Comparison of ENCODE assay signal across 20 cellular contexts in genomic region chr2:235554936-235555335, GRCh38.
"Had no signal": no experiment of that assay in that cellular context is flagged by ENCODE, and none has a peak within 500 bp of the region (broad histone marks: within the 10 kb centered on the region; RNA-seq: fewer than 3 reads in every experiment).

No MANE protein-coding gene starts in this region.

- ATAC-seq: effector memory CD8-positive, alpha-beta T cell; mucosa of descending colon; natural killer cell treated with Interleukin-12 subunit alpha and Interleukin-12 subunit beta and Interleukin-15 and Interleukin-18, amount 100 ng/mL, for 72 hours; stimulated activated memory B cell treated with anti-CD40 and anti-IgM and Interleukin-4, amounts not matched to agents 10 μg/mL and 1 μg/mL and 100 μg/mL, for 72 hours; stimulated activated naive CD8-positive, alpha-beta T cell treated with anti-CD3 and anti-CD28 coated beads, Interleukin-15, Interleukin-2, amounts not matched to agents 100 U/mL and 50 U/mL, for 24 hours had no signal

- H3K4me3 ChIP-seq: coronary artery, lung, mucosa of descending colon, prostate gland, right atrium auricular region, smooth muscle cell, thoracic aorta, tibial nerve, vagina had no signal

- H3K27ac ChIP-seq: coronary artery, prostate gland, right atrium auricular region, thoracic aorta, vagina had no signal

- H3K4me3 Mint-ChIP-seq: effector memory CD8-positive, alpha-beta T cell; immature natural killer cell; memory B cell; natural killer cell treated with Interleukin-12 subunit alpha and Interleukin-12 subunit beta and Interleukin-15 and Interleukin-18, amount 100 ng/mL, for 72 hours; neural crest cell; stimulated activated memory B cell treated with anti-CD40 and anti-IgM and Interleukin-4, amounts not matched to agents 10 μg/mL and 1 μg/mL and 100 μg/mL, for 72 hours had no signal

- FAIRE-seq: endometrium, frontal cortex had no signal

- DNase-seq: effector memory CD8-positive, alpha-beta T cell; immature natural killer cell; naive B cell; stimulated activated CD4-positive, alpha-beta T cell treated with anti-CD3 and anti-CD28 coated beads, Interleukin-4, amount 100 ng/mL, for 4 hours; stimulated activated naive CD8-positive, alpha-beta T cell treated with anti-CD3 and anti-CD28 coated beads, Interleukin-15, Interleukin-2, amounts not matched to agents 100 U/mL and 50 U/mL, for 24 hours had no signal

- H3K9me3 Mint-ChIP-seq: effector memory CD8-positive, alpha-beta T cell; immature natural killer cell; memory B cell; natural killer cell treated with Interleukin-12 subunit alpha and Interleukin-12 subunit beta and Interleukin-15 and Interleukin-18, amount 100 ng/mL, for 72 hours; neural crest cell; stimulated activated memory B cell treated with anti-CD40 and anti-IgM and Interleukin-4, amounts not matched to agents 10 μg/mL and 1 μg/mL and 100 μg/mL, for 72 hours had no signal

- H3K36me3 Mint-ChIP-seq: immature natural killer cell; memory B cell; naive B cell; natural killer cell treated with Interleukin-12 subunit alpha and Interleukin-12 subunit beta and Interleukin-15 and Interleukin-18, amount 100 ng/mL, for 72 hours; stimulated activated memory B cell treated with anti-CD40 and anti-IgM and Interleukin-4, amounts not matched to agents 10 μg/mL and 1 μg/mL and 100 μg/mL, for 72 hours had no signal

- H3K4me1 Mint-ChIP-seq: immature natural killer cell; memory B cell; naive B cell; stimulated activated memory B cell treated with anti-CD40 and anti-IgM and Interleukin-4, amounts not matched to agents 10 μg/mL and 1 μg/mL and 100 μg/mL, for 72 hours had no signal

- H3K9me3 ChIP-seq: mucosa of descending colon, prostate gland, right atrium auricular region, thoracic aorta, tibial nerve, vagina had no signal

- H3K36me3 ChIP-seq: prostate gland, right atrium auricular region, thoracic aorta, tibial nerve, vagina had no signal

- H3K27me3 ChIP-seq: right atrium auricular region, tibial nerve, vagina had no signal

- H3K27ac Mint-ChIP-seq: effector memory CD8-positive, alpha-beta T cell; immature natural killer cell; memory B cell; natural killer cell treated with Interleukin-12 subunit alpha and Interleukin-12 subunit beta and Interleukin-15 and Interleukin-18, amount 100 ng/mL, for 72 hours; stimulated activated memory B cell treated with anti-CD40 and anti-IgM and Interleukin-4, amounts not matched to agents 10 μg/mL and 1 μg/mL and 100 μg/mL, for 72 hours had no signal

- H3K4me2 ChIP-seq: smooth muscle cell had no signal
